13 cellular contexts compared by ENCODE assay signal in the genomic region with DNA sequence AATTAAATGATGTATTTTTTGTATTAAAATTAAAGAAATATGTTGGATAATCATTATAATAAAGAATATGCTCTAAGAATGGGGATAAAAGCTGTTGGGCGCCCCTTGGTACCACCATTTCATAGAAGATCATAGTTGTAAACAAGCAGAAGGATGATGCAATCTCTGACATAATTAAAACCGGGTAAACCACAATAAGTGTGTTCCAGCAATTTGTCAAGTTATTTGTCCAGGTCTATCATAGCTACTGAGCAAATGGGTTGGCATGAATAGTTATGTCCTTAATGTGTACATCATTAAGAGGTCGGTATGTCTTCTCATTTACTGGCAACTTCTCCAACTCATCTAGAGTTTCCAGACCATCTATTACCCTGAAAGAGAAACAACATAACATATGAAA. TPM values are rescaled to one million over a fixed set of nuclear protein-coding genes. Genes with fewer than 3 reads are reported as not detected.
DNase-seq lines count a peak whose midpoint lies in the region; ATAC-seq and TF ChIP-seq lines count a peak whose summit lies in the region.
"Had no signal": no experiment of that assay in that cellular context is flagged by ENCODE, and none has a peak within 500 bp of the region (broad histone marks: within the 10 kb centered on the region; RNA-seq: fewer than 3 reads in every experiment).

No MANE protein-coding gene starts in this region.

- no peak overlapping the region for H3K27ac Mint-ChIP-seq in MCF 10A (ENCODE audit: low read depth, unreplicated experiment)
- peak overlapping the region; percentile 30 for H3K27ac Mint-ChIP-seq in activated CD8-positive, alpha-beta T cell treated with anti-CD3 and anti-CD28 coated beads, Interleukin-2, amount 10 ng/mL, durations not matched to agents 7 days and 5 days

- H3K14ac ChIP-seq in mesenchymal stem cell (ENCODE audit: low read length in 2 of 2), result no peak overlapping the region

- H2BK120ac ChIP-seq in mesenchymal stem cell (ENCODE audit: low read depth, low read length), result no peak overlapping the region

- H2AFZ ChIP-seq in mesenchymal stem cell (ENCODE audit: low read depth, low read length), result no peak overlapping the region

- H3K23ac ChIP-seq in mesenchymal stem cell (ENCODE audit: low read length in 2 of 2), result no peak overlapping the region

- no peak overlapping the region for H3K4ac ChIP-seq in mesenchymal stem cell (ENCODE audit: low read depth in 1 of 2, low read length in 2 of 2)

- no peak overlapping the region for H2BK12ac ChIP-seq in mesenchymal stem cell (ENCODE audit: low read length in 2 of 2)

- H2BK5ac ChIP-seq in mesenchymal stem cell (ENCODE audit: low read depth, low read length, poor library complexity, severe bottlenecking), result no peak overlapping the region

- H3K36me3 Mint-ChIP-seq in MCF 10A (ENCODE audit: insufficient read depth, unreplicated experiment), result peaks cover 69% of the 10 kb centered on the region
- peaks cover 54% of the 10 kb centered on the region for H3K36me3 Mint-ChIP-seq in activated CD8-positive, alpha-beta T cell treated with anti-CD3 and anti-CD28 coated beads, Interleukin-2, amount 10 ng/mL, durations not matched to agents 7 days and 5 days (ENCODE audit: low read depth)

- H2AK5ac ChIP-seq in mesenchymal stem cell (ENCODE audit: low read length, severe bottlenecking), result no peak overlapping the region

- DNase-seq in MCF 10A (ENCODE audit: unreplicated experiment) (no peak), breast epithelium (ENCODE audit: low spot score in 2 of 2) (no peak), NB4 (ENCODE audit: low read depth) (peak; percentile 63), fibroblast of gingiva (ENCODE audit: low read depth) (peak; percentile 74), mesenchymal stem cell (no peak), sigmoid colon (no peak)
- DNase-seq in activated CD8-positive, alpha-beta T cell treated with anti-CD3 and anti-CD28 coated beads, Interleukin-2, amount 10 ng/mL, durations not matched to agents 7 days and 5 days, result no peak
- DNase-seq: C1 segment of cervical spinal cord, DMS 273 treated with DMSO at 0.1 percent for 48 hours, NCI-H1048, NCI-H345, NCI-H526 treated with DMSO at 0.1 percent for 48 hours, SHP77 treated with DMSO at 0.1 percent for 48 hours had no signal

- ATAC-seq in activated CD8-positive, alpha-beta T cell treated with anti-CD3 and anti-CD28 coated beads, Interleukin-2, amount 10 ng/mL, durations not matched to agents 7 days and 5 days, result no peak

- H3K27ac ChIP-seq in breast epithelium (no peak overlapping the region), mesenchymal stem cell (ENCODE audit: low read length, poor library complexity, severe bottlenecking) (no peak overlapping the region), sigmoid colon (no peak overlapping the region)

- H3K79me1 ChIP-seq in mesenchymal stem cell (replicated peaks; ENCODE audit: low read length, poor library complexity, severe bottlenecking), result peaks cover 3% of the 10 kb centered on the region

- no peak overlapping the region for H4K91ac ChIP-seq in mesenchymal stem cell (ENCODE audit: low read length)

- CTCF ChIA-PET in MCF 10A (lab: Yijun Ruan, JAX), result interaction anchor here (0.6 to 1.0 kb wide), 2 partner anchors 158 to 315 kb away, joined by 3 to 8 read pairs; no protein-coding TSS in a partner anchor
- CTCF ChIA-PET in activated CD8-positive, alpha-beta T cell treated with anti-CD3 and anti-CD28 coated beads, Interleukin-2, amount 10 ng/mL, durations not matched to agents 7 days and 5 days (lab: Charles Lee), result no interaction called here

- no peak overlapping the region for H3K9ac ChIP-seq in mesenchymal stem cell (ENCODE audit: low read length)

- BruUV-seq in MCF 10A (replicated peaks; lab: Mats Ljungman, UMichigan), result TSS peak; percentile 49

- intact Hi-C loops in MCF 10A (cut with micrococcal nuclease) (no loop called here), breast epithelium (cut with DNase I; ENCODE audit: low total_unique reads) (no loop called here), sigmoid colon (cut with DNase I) (no loop called here)

- H3K4me3 Mint-ChIP-seq in MCF 10A (ENCODE audit: unreplicated experiment), result no peak overlapping the region
- H3K4me3 Mint-ChIP-seq in activated CD8-positive, alpha-beta T cell treated with anti-CD3 and anti-CD28 coated beads, Interleukin-2, amount 10 ng/mL, durations not matched to agents 7 days and 5 days, result no peak overlapping the region

- POLR2A ChIA-PET in MCF 10A (lab: Yijun Ruan, JAX), result interaction anchor here (0.6 to 1.1 kb wide), 3 partner anchors 18 to 1590 kb away, joined by 3 to 4 read pairs (median 4); a partner anchor contains a TSS
- POLR2A ChIA-PET in activated CD8-positive, alpha-beta T cell treated with anti-CD3 and anti-CD28 coated beads, Interleukin-2, amount 10 ng/mL, durations not matched to agents 7 days and 5 days (lab: Charles Lee), result interaction anchor here (1.6 to 1.9 kb wide), 2 partner anchors 11 to 18 kb away, joined by 4 to 7 read pairs; a partner anchor contains a TSS

- no peaks in the 10 kb centered on the region for H3K27me3 ChIP-seq in breast epithelium
- H3K27me3 ChIP-seq in mesenchymal stem cell (ENCODE audit: control insufficient read depth in 1 of 2, insufficient read depth in 1 of 2, low read length in 2 of 2), result no peaks in the 10 kb centered on the region
- no peaks in the 10 kb centered on the region for H3K27me3 ChIP-seq in sigmoid colon

- no peak overlapping the region for H3K4me2 ChIP-seq in mesenchymal stem cell (ENCODE audit: low read length, poor library complexity, severe bottlenecking)

- WGBS in mesenchymal stem cell, result 100% methylated on average over 1 of the region's 3 CpGs
- 74 to 82% methylated on average over 3 of the region's 3 CpGs for WGBS in sigmoid colon, 2 donors

- H3K18ac ChIP-seq in mesenchymal stem cell (ENCODE audit: low read depth in 1 of 2, low read length in 2 of 2), result no peak overlapping the region

- no peaks in the 10 kb centered on the region for H3K4me1 Mint-ChIP-seq in MCF 10A (ENCODE audit: insufficient read depth, unreplicated experiment)
- peaks cover 27% of the 10 kb centered on the region for H3K4me1 Mint-ChIP-seq in activated CD8-positive, alpha-beta T cell treated with anti-CD3 and anti-CD28 coated beads, Interleukin-2, amount 10 ng/mL, durations not matched to agents 7 days and 5 days (ENCODE audit: low read depth)

- H4K8ac ChIP-seq in mesenchymal stem cell (ENCODE audit: low read length), result no peak overlapping the region

- H3K27me3 Mint-ChIP-seq in MCF 10A (ENCODE audit: insufficient read depth, unreplicated experiment), result no peaks in the 10 kb centered on the region
- H3K27me3 Mint-ChIP-seq in activated CD8-positive, alpha-beta T cell treated with anti-CD3 and anti-CD28 coated beads, Interleukin-2, amount 10 ng/mL, durations not matched to agents 7 days and 5 days (ENCODE audit: low read depth), result no peaks in the 10 kb centered on the region

- H3K9me3 Mint-ChIP-seq in MCF 10A (ENCODE audit: unreplicated experiment), result no peaks in the 10 kb centered on the region
- no peaks in the 10 kb centered on the region for H3K9me3 Mint-ChIP-seq in activated CD8-positive, alpha-beta T cell treated with anti-CD3 and anti-CD28 coated beads, Interleukin-2, amount 10 ng/mL, durations not matched to agents 7 days and 5 days (ENCODE audit: insufficient read depth)

- TF ChIP-seq EP300 in sigmoid colon (IDR thresholded peaks at IDR 0.05), result no peak

- no peak overlapping the region for H2BK15ac ChIP-seq in mesenchymal stem cell (ENCODE audit: low read depth, poor library complexity, severe bottlenecking)

- H3K4me3 ChIP-seq in breast epithelium (no peak overlapping the region), NB4 (ENCODE audit: low read depth, low read length) (no peak overlapping the region), mesenchymal stem cell (ENCODE audit: insufficient read depth in 1 of 2, low read depth in 1 of 2, low read length in 2 of 2) (no peak overlapping the region), sigmoid colon (no peak overlapping the region)

- TF ChIP-seq POLR2A in breast epithelium (IDR thresholded peaks at IDR 0.05) (no peak), NB4 (IDR thresholded peaks at IDR 0.05; ENCODE audit: extremely low read depth, insufficient read length) (no peak), sigmoid colon (IDR thresholded peaks at IDR 0.05) (no peak)

- H3K4me1 ChIP-seq in breast epithelium (no peaks in the 10 kb centered on the region), mesenchymal stem cell (ENCODE audit: control insufficient read depth, insufficient read depth, low read depth, low read length) (no peaks in the 10 kb centered on the region), sigmoid colon (no peaks in the 10 kb centered on the region)

- H3K9me3 ChIP-seq in breast epithelium (no peaks in the 10 kb centered on the region), mesenchymal stem cell (ENCODE audit: control insufficient read depth, low read length) (no peaks in the 10 kb centered on the region), sigmoid colon (no peaks in the 10 kb centered on the region)

- TF ChIP-seq CTCF in MCF 10A (IDR thresholded peaks at IDR 0.05; ENCODE audit: unreplicated experiment) (no peak), breast epithelium (IDR thresholded peaks at IDR 0.05) (no peak), NB4 (IDR thresholded peaks at IDR 0.05; ENCODE audit: low read depth, low read length) (no peak), sigmoid colon (IDR thresholded peaks at IDR 0.05) (no peak)

- H3K36me3 ChIP-seq in breast epithelium (no peaks in the 10 kb centered on the region), mesenchymal stem cell (ENCODE audit: control insufficient read depth in 1 of 2, insufficient read depth in 2 of 2, low read depth in 1 of 2, low read length in 2 of 2) (peaks cover 13 to 49% of the 10 kb centered on the region in 2 experiments), sigmoid colon (peaks cover 0 to 58% (median 8%) of the 10 kb centered on the region in 4 donors)

RNA-seq across cellular contexts. Expression of a gene that starts 6.7 kb away (rescaled TPM):
- total RNA-seq in MCF 10A (2022) (102 and 118 TPM in 2 replicates), breast epithelium (100 to 1,000 TPM; 124 to 350 (median 237) TPM), sigmoid colon (100 to 1,000 TPM; 150 to 229 (median 195) TPM)
- 100 to 1,000 TPM; 122 to 126 TPM for total RNA-seq in activated CD8-positive, alpha-beta T cell treated with anti-CD3 and anti-CD28 coated beads, Interleukin-2, amount 10 ng/mL, durations not matched to agents 7 days and 5 days
- 40.9 TPM for polyA plus RNA-seq in mesenchymal stem cell (2013, experiment 1 of 2)
- 47.3 TPM for polyA plus RNA-seq in mesenchymal stem cell (2013, experiment 2 of 2)
- polyA plus RNA-seq in sigmoid colon, result 10 to 100 TPM; 44.4 to 87.1 (median 76.1) TPM

RNA-seq across cellular contexts. Expression of a gene that starts 17.7 kb away (rescaled TPM):
- total RNA-seq in MCF 10A (2022) (33.9 and 35.4 TPM in 2 replicates), breast epithelium (10 to 100 TPM; 16.4 to 42.4 (median 27.0) TPM), sigmoid colon (100 to 1,000 TPM in 1 of 4 donors, 10 to 100 TPM in 3; 11.8 to 116 (median 22.2) TPM)
- 10 to 100 TPM; 81.6 to 82.9 TPM for total RNA-seq in activated CD8-positive, alpha-beta T cell treated with anti-CD3 and anti-CD28 coated beads, Interleukin-2, amount 10 ng/mL, durations not matched to agents 7 days and 5 days
- polyA plus RNA-seq in mesenchymal stem cell (2013, experiment 1 of 2), result 36.7 TPM
- 31.4 TPM for polyA plus RNA-seq in mesenchymal stem cell (2013, experiment 2 of 2)
- polyA plus RNA-seq in sigmoid colon, result 10 to 100 TPM; 13.5 to 36.0 (median 30.3) TPM

RNA-seq across cellular contexts. Expression of a gene that starts 18.0 kb away (rescaled TPM):
- total RNA-seq in MCF 10A (2022) (19.3 and 26.1 TPM in 2 replicates), breast epithelium (10 to 100 TPM; 20.3 to 34.0 (median 26.5) TPM), sigmoid colon (10 to 100 TPM in 3 of 4 donors, 1 to 10 TPM in 1; 9.8 to 23.5 (median 15.9) TPM)
- total RNA-seq in activated CD8-positive, alpha-beta T cell treated with anti-CD3 and anti-CD28 coated beads, Interleukin-2, amount 10 ng/mL, durations not matched to agents 7 days and 5 days, result 10 to 100 TPM; 37.0 to 39.0 TPM
- 17.6 TPM for polyA plus RNA-seq in mesenchymal stem cell (2013, experiment 1 of 2)
- 20.8 TPM for polyA plus RNA-seq in mesenchymal stem cell (2013, experiment 2 of 2)
- polyA plus RNA-seq in sigmoid colon, result 10 to 100 TPM; 24.6 to 30.7 (median 29.1) TPM

RNA-seq across cellular contexts. Expression of a gene that starts 59.4 kb away (rescaled TPM):
- total RNA-seq in MCF 10A (2022) (353 and 371 TPM in 2 replicates), breast epithelium (100 to 1,000 TPM; 309 to 422 (median 326) TPM), sigmoid colon (100 to 1,000 TPM in 2 of 4 donors, 10 to 100 TPM in 2; 77.9 to 119 (median 100) TPM)
- 100 to 1,000 TPM; 276 to 304 TPM for total RNA-seq in activated CD8-positive, alpha-beta T cell treated with anti-CD3 and anti-CD28 coated beads, Interleukin-2, amount 10 ng/mL, durations not matched to agents 7 days and 5 days
- 154 TPM for polyA plus RNA-seq in mesenchymal stem cell (2013, experiment 1 of 2)
- polyA plus RNA-seq in mesenchymal stem cell (2013, experiment 2 of 2), result 163 TPM
- polyA plus RNA-seq in sigmoid colon, result 100 to 1,000 TPM in 2 of 3 donors, 10 to 100 TPM in 1; 82.9 to 158 (median 111) TPM

Comparison
In these comparisons a context has a peak if more than half of its experiments do, and no peak if none do; other contexts are left out.
1. DNase-seq: peak in NB4 (single experiment) and fibroblast of gingiva (single experiment); none in MCF 10A (single experiment), breast epithelium (0 of 2), activated CD8-positive, alpha-beta T cell treated with anti-CD3 and anti-CD28 coated beads, Interleukin-2, amount 10 ng/mL, durations not matched to agents 7 days and 5 days (single experiment), mesenchymal stem cell (single experiment) and sigmoid colon (single experiment).